Comparison of ENCODE assay signal across 10 cellular contexts in the genomic region with DNA sequence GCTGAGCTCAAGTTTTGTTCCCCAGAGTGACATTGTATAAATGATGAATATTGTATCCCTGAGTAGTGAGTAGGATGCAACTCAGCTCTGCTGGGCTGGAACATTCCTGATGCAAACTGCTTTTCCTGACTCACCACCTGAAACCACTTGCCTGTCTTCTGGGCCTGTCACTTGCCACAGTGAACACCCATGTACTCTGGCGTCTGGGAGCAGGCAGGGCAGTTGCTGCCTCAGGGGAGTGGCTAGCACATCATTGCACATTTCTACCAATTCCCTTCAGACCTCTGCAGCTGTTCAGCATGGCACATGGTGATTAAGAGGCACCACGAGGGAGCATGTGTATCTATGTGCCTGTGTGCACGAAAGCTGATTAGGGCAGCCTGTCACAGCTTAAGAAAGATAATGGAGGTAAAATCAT.
DNase-seq lines count a peak whose midpoint lies in the region; ATAC-seq and TF ChIP-seq lines count a peak whose summit lies in the region.
"Had no signal": no experiment of that assay in that cellular context is flagged by ENCODE, and none has a peak within 500 bp of the region (broad histone marks: within the 10 kb centered on the region; RNA-seq: fewer than 3 reads in every experiment).

No MANE protein-coding gene starts in this region.

- no peak overlapping the region for H3K27ac Mint-ChIP-seq in stimulated activated memory B cell treated with anti-CD40 and anti-IgM and Interleukin-4, amounts not matched to agents 10 μg/mL and 1 μg/mL and 100 μg/mL, for 72 hours

- peaks cover 0 to 8% (median 5%) of the 10 kb centered on the region in 4 donors for H3K4me1 ChIP-seq in esophagus muscularis mucosa

- H3K4me3 Mint-ChIP-seq in stimulated activated memory B cell treated with anti-CD40 and anti-IgM and Interleukin-4, amounts not matched to agents 10 μg/mL and 1 μg/mL and 100 μg/mL, for 72 hours = no peak overlapping the region

- DNase-seq in AG20443 (ENCODE audit: low spot score) (peak; percentile 74), T1000 (lab: John Stamatoyannopoulos, UW) (peak; percentile 36), islet precursor cell (peak; percentile 92), SKM-1 (lab: John Stamatoyannopoulos, UW; ENCODE audit: unreplicated experiment) (no peak), activated gamma-delta T cell treated with Interleukin-2 at 50 U/mL for 16 hours (no peak), esophagus muscularis mucosa (ENCODE audit: extremely low spot score) (no peak)
- DNase-seq: right cardiac atrium had no signal

- no peak for TF ChIP-seq EP300 in esophagus muscularis mucosa (IDR thresholded peaks at IDR 0.05)

- H3K36me3 ChIP-seq in esophagus muscularis mucosa = peaks cover 0 to 19% (median 2%) of the 10 kb centered on the region in 4 donors

- H3K27ac ChIP-seq in esophagus muscularis mucosa (replicated peaks in 1 of 4) = no peak overlapping the region
- H3K27ac ChIP-seq: suprapubic skin had no signal

- peaks cover 28% of the 10 kb centered on the region for H3K4me1 Mint-ChIP-seq in stimulated activated memory B cell treated with anti-CD40 and anti-IgM and Interleukin-4, amounts not matched to agents 10 μg/mL and 1 μg/mL and 100 μg/mL, for 72 hours

- ATAC-seq in HG02759 (IDR thresholded peaks at IDR 0.05; ENCODE audit: unreplicated experiment) = peak; percentile 59
- no peak for ATAC-seq in stimulated activated memory B cell treated with anti-CD40 and anti-IgM and Interleukin-4, amounts not matched to agents 10 μg/mL and 1 μg/mL and 100 μg/mL, for 72 hours

- no peaks in the 10 kb centered on the region for H3K9me3 ChIP-seq in esophagus muscularis mucosa
- H3K9me3 ChIP-seq: suprapubic skin had no signal

- peaks cover 58% of the 10 kb centered on the region for H3K36me3 Mint-ChIP-seq in stimulated activated memory B cell treated with anti-CD40 and anti-IgM and Interleukin-4, amounts not matched to agents 10 μg/mL and 1 μg/mL and 100 μg/mL, for 72 hours

- no peaks in the 10 kb centered on the region for H3K9me3 Mint-ChIP-seq in stimulated activated memory B cell treated with anti-CD40 and anti-IgM and Interleukin-4, amounts not matched to agents 10 μg/mL and 1 μg/mL and 100 μg/mL, for 72 hours

- TF ChIP-seq CTCF in esophagus muscularis mucosa (IDR thresholded peaks at IDR 0.05) = no peak

- no peak for TF ChIP-seq POLR2A in esophagus muscularis mucosa (IDR thresholded peaks at IDR 0.05; ENCODE audit: low read depth)

- WGBS in esophagus muscularis mucosa = 73% methylated on average over 3 of the region's 3 CpGs

- H3K27me3 Mint-ChIP-seq in stimulated activated memory B cell treated with anti-CD40 and anti-IgM and Interleukin-4, amounts not matched to agents 10 μg/mL and 1 μg/mL and 100 μg/mL, for 72 hours = no peaks in the 10 kb centered on the region

- no peaks in the 10 kb centered on the region for H3K27me3 ChIP-seq in esophagus muscularis mucosa
- H3K27me3 ChIP-seq: suprapubic skin had no signal

- intact Hi-C loops in esophagus muscularis mucosa (cut with DNase I) = no loop called here

- H3K4me3 ChIP-seq in esophagus muscularis mucosa = no peak overlapping the region
- H3K4me3 ChIP-seq: suprapubic skin had no signal

Comparison
In these comparisons a context has a peak if more than half of its experiments do, and no peak if none do; other contexts are left out.
1. DNase-seq: peak in AG20443 (single experiment), T1000 (single experiment) and islet precursor cell (single experiment); none in SKM-1 (single experiment), activated gamma-delta T cell treated with Interleukin-2 at 50 U/mL for 16 hours (single experiment) and esophagus muscularis mucosa (single experiment).